ENCODE assay signal across 8 cellular contexts in the genomic region with DNA sequence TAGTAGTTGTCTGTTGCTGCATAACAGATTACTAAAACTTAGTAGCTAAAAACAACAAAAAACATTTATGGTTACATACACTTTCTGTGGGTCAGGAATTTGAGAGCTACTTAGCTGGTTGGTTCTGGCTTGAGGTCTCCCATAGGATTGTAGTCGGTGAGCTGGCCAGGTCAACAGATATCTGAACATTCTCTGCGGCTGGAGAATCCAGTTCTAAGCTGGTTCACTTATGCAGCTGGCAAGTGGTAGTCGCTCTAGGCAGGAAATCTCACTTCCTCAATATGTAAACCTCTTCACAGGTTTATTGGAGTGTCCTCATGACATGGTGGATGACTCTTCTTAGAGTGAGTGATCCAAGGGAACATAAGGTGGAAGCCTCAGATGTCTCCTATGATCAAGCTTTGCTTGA.
A peak's percentile ranks its signal among the peaks of the same experiment; 100 is the strongest.
DNase-seq lines count a peak whose midpoint lies in the region; ATAC-seq and TF ChIP-seq lines count a peak whose summit lies in the region.

No MANE protein-coding gene starts in this region.

- peak overlapping the region; percentile 44 for H3K4me3 Mint-ChIP-seq in activated T-cell treated with anti-CD3 and anti-CD28 coated beads, Interleukin-2, amount 50 U/mL, for 24 hours

- no peaks in the 10 kb centered on the region for H3K9me3 ChIP-seq in lower lobe of right lung

- no peak overlapping the region for H3K27ac ChIP-seq in lower lobe of right lung

- intact Hi-C loops in lower lobe of right lung (cut with DNase I), result no loop called here

- H3K4me1 Mint-ChIP-seq in activated T-cell treated with anti-CD3 and anti-CD28 coated beads, Interleukin-2, amount 50 U/mL, for 24 hours (ENCODE audit: low read depth), result peaks cover 87% of the 10 kb centered on the region

- TF ChIP-seq CTCF in lower lobe of right lung (IDR thresholded peaks at IDR 0.05), result no peak

- H3K27me3 ChIP-seq in lower lobe of right lung (ENCODE audit: low read depth), result no peaks in the 10 kb centered on the region

- peak overlapping the region; percentile 97 for H3K27ac Mint-ChIP-seq in activated T-cell treated with anti-CD3 and anti-CD28 coated beads, Interleukin-2, amount 50 U/mL, for 24 hours

- peaks cover 56% of the 10 kb centered on the region for H3K4me1 ChIP-seq in lower lobe of right lung

- no peaks in the 10 kb centered on the region for H3K36me3 ChIP-seq in lower lobe of right lung

- no peak for DNase-seq in activated T-cell treated with anti-CD3 and anti-CD28 coated beads, Interleukin-2, amount 50 U/mL, for 24 hours
- no peak for DNase-seq in activated T-cell treated with anti-CD3 and anti-CD28 coated beads for 4 hours
- peak; percentile 17 for DNase-seq in OCI-M1 (lab: John Stamatoyannopoulos, UW)
- DNase-seq in lower lobe of right lung, result no peak
- DNase-seq in HEK293T (ENCODE audit: extremely low spot score), result no peak
- no peak for DNase-seq in stimulated activated CD4-positive, alpha-beta T cell treated with anti-CD3 and anti-CD28 coated beads, Interleukin-4, amount 100 ng/mL, for 24 hours
- DNase-seq in NCI-H446 (lab: John Stamatoyannopoulos, UW), result no peak

- H3K9me3 Mint-ChIP-seq in activated T-cell treated with anti-CD3 and anti-CD28 coated beads, Interleukin-2, amount 50 U/mL, for 24 hours, result peaks cover 13% of the 10 kb centered on the region

- ATAC-seq in HG02970 (IDR thresholded peaks at IDR 0.05; ENCODE audit: low FRiP score, unreplicated experiment), result peak; percentile 66
- ATAC-seq in lower lobe of right lung, result peak; percentile 55 to 75

- POLR2A ChIA-PET in HEK293T (lab: Yijun Ruan, JAX), result interaction anchor here (0.7 to 2.2 kb wide), 4 partner anchors 10 to 303 kb away, joined by 3 to 12 read pairs (median 4); no protein-coding TSS in a partner anchor

- no peaks in the 10 kb centered on the region for H3K27me3 Mint-ChIP-seq in activated T-cell treated with anti-CD3 and anti-CD28 coated beads, Interleukin-2, amount 50 U/mL, for 24 hours

- CTCF ChIA-PET in HEK293T (lab: Yijun Ruan, JAX), result interaction anchor here (0.6 to 1.2 kb wide), 2 partner anchors 22 to 26 kb away, joined by 4 to 5 read pairs; no protein-coding TSS in a partner anchor

- H3K4me3 ChIP-seq in lower lobe of right lung, result no peak overlapping the region

- peaks cover 54% of the 10 kb centered on the region for H3K36me3 Mint-ChIP-seq in activated T-cell treated with anti-CD3 and anti-CD28 coated beads, Interleukin-2, amount 50 U/mL, for 24 hours (ENCODE audit: low read depth)

TF ChIP-seq in HEK293T, 16 proteins besides CTCF, POLR2A, EP300 and RAD21:
- TF ChIP-seq TARDBP (IDR thresholded peaks at IDR 0.05) (no peak), FOXK2 (IDR thresholded peaks at IDR 0.05) (no peak), ARNT (IDR thresholded peaks at IDR 0.05) (no peak), SP1 (IDR thresholded peaks at IDR 0.05) (no peak), CTBP1 (IDR thresholded peaks at IDR 0.05; ENCODE audit: borderline replicate concordance) (no peak), FOXM1 (IDR thresholded peaks at IDR 0.05; ENCODE audit: borderline replicate concordance) (no peak), ELF4 (IDR thresholded peaks at IDR 0.05) (no peak), L3MBTL2 (conservative IDR thresholded peaks at IDR 0.05) (no peak), PKNOX1 (IDR thresholded peaks at IDR 0.05) (no peak), FOXA1 (IDR thresholded peaks at IDR 0.05) (no peak), HDGF (IDR thresholded peaks at IDR 0.05; ENCODE audit: borderline replicate concordance) (no peak), ZNF384 (IDR thresholded peaks at IDR 0.05) (no peak), NFRKB (IDR thresholded peaks at IDR 0.05) (no peak), LEF1 (IDR thresholded peaks at IDR 0.05; ENCODE audit: borderline replicate concordance) (no peak), SUZ12 (IDR thresholded peaks at IDR 0.05) (no peak), BHLHE40 (IDR thresholded peaks at IDR 0.05; ENCODE audit: borderline replicate concordance) (no peak)
